ENCODE assay signal across 34 cellular contexts in genomic region chr16:75726390-75726789, GRCh38. TPM values are rescaled to one million over a fixed set of nuclear protein-coding genes. Genes with fewer than 3 reads are reported as not detected.
"Had no signal": no experiment of that assay in that cellular context is flagged by ENCODE, and none has a peak within 500 bp of the region (broad histone marks: within the 10 kb centered on the region; RNA-seq: fewer than 3 reads in every experiment).

CPHXL (minus strand) TSS chr16:75726490; CDS start chr16:75726442, 48 bp downstream.

- H3K4me2 ChIP-seq: neural progenitor cell, smooth muscle cell had no signal

- H3K9me3 Mint-ChIP-seq: neural progenitor cell; stimulated activated memory B cell treated with anti-CD40 and anti-IgM and Interleukin-4, amounts not matched to agents 10 μg/mL and 1 μg/mL and 100 μg/mL, for 72 hours; type B pancreatic cell had no signal

- H3K4me1 ChIP-seq: neural progenitor cell, parathyroid adenoma, psoas muscle, spleen, suprapubic skin, testis, tibial artery, upper lobe of right lung, uterus had no signal

- H3K9me3 ChIP-seq: ovary, psoas muscle, testis, tibial artery, upper lobe of right lung, uterus had no signal

- H3K4me3 Mint-ChIP-seq: naive thymus-derived CD4-positive, alpha-beta T cell; natural killer cell; nephron; neural progenitor cell; stimulated activated memory B cell treated with anti-CD40 and anti-IgM and Interleukin-4, amounts not matched to agents 10 μg/mL and 1 μg/mL and 100 μg/mL, for 72 hours; stimulated activated naive CD8-positive, alpha-beta T cell treated with anti-CD3 and anti-CD28 coated beads, Interleukin-15, amount 100 ng/mL, for 72 hours; type B pancreatic cell had no signal

- H3K36me3 Mint-ChIP-seq: natural killer cell; neural progenitor cell; stimulated activated memory B cell treated with anti-CD40 and anti-IgM and Interleukin-4, amounts not matched to agents 10 μg/mL and 1 μg/mL and 100 μg/mL, for 72 hours; type B pancreatic cell had no signal

- H3K9ac ChIP-seq: neural progenitor cell, parathyroid adenoma had no signal

- H3K4me3 ChIP-seq: neural progenitor cell, ovary, psoas muscle, skin epidermis, smooth muscle cell, spleen, suprapubic skin, tibial artery, upper lobe of right lung, uterus had no signal

- H3K27ac ChIP-seq: neural progenitor cell, ovary, parathyroid adenoma, psoas muscle, skin epidermis, spleen, suprapubic skin, testis, tibial artery, upper lobe of right lung, uterus had no signal

- H2AFZ ChIP-seq: neural progenitor cell, parathyroid adenoma had no signal

- H3K36me3 ChIP-seq: neural progenitor cell, ovary, spleen, suprapubic skin, tibial artery, upper lobe of right lung, uterus had no signal

- H3K27me3 ChIP-seq: neural progenitor cell, ovary, spleen, suprapubic skin, testis, tibial artery, upper lobe of right lung, uterus had no signal

- H3K27ac Mint-ChIP-seq: naive thymus-derived CD4-positive, alpha-beta T cell; natural killer cell; nephron; neural progenitor cell; stimulated activated memory B cell treated with anti-CD40 and anti-IgM and Interleukin-4, amounts not matched to agents 10 μg/mL and 1 μg/mL and 100 μg/mL, for 72 hours; stimulated activated naive CD8-positive, alpha-beta T cell treated with anti-CD3 and anti-CD28 coated beads, Interleukin-15, amount 100 ng/mL, for 72 hours; type B pancreatic cell had no signal

- H3K79me2 ChIP-seq: parathyroid adenoma had no signal

- H3K27me3 Mint-ChIP-seq: stimulated activated memory B cell treated with anti-CD40 and anti-IgM and Interleukin-4, amounts not matched to agents 10 μg/mL and 1 μg/mL and 100 μg/mL, for 72 hours; type B pancreatic cell had no signal

- H3K4me1 Mint-ChIP-seq: naive thymus-derived CD4-positive, alpha-beta T cell; natural killer cell; nephron; neural progenitor cell; stimulated activated memory B cell treated with anti-CD40 and anti-IgM and Interleukin-4, amounts not matched to agents 10 μg/mL and 1 μg/mL and 100 μg/mL, for 72 hours; stimulated activated naive CD8-positive, alpha-beta T cell treated with anti-CD3 and anti-CD28 coated beads, Interleukin-15, amount 100 ng/mL, for 72 hours had no signal

- ATAC-seq: naive thymus-derived CD4-positive, alpha-beta T cell; natural killer cell; psoas muscle; right cardiac atrium; sciatic nerve; stimulated activated memory B cell treated with anti-CD40 and anti-IgM and Interleukin-4, amounts not matched to agents 10 μg/mL and 1 μg/mL and 100 μg/mL, for 72 hours; stimulated activated naive CD8-positive, alpha-beta T cell treated with anti-CD3 and anti-CD28 coated beads, Interleukin-15, amount 100 ng/mL, for 72 hours; stimulated activated naive CD8-positive, alpha-beta T cell treated with anti-CD3 and anti-CD28 coated beads, Interleukin-15, Interleukin-2, amounts not matched to agents 100 U/mL and 50 U/mL, for 24 hours; upper lobe of right lung had no signal

- DNase-seq: naive thymus-derived CD4-positive, alpha-beta T cell; natural killer cell; occipital lobe; ovary; psoas muscle; right cardiac atrium; spleen; stimulated activated CD4-positive, alpha-beta T cell treated with anti-CD3 and anti-CD28 coated beads, Interleukin-12 subunit alpha, Interleukin-12 subunit beta, amount 100 ng/mL, for 4 hours; stimulated activated CD4-positive, alpha-beta T cell treated with anti-CD3 and anti-CD28 coated beads, Interleukin-1b, Interleukin-23, amount 100 ng/mL, for 48 hours; stimulated activated CD4-positive, alpha-beta T cell treated with anti-CD3 and anti-CD28 coated beads, Interleukin-4, amount 100 ng/mL, for 1 hour; stimulated activated CD4-positive, alpha-beta T cell treated with anti-CD3 and anti-CD28 coated beads, Interleukin-4, amount 100 ng/mL, for 4 hours; stimulated activated CD8-positive, alpha-beta memory T cell treated with anti-CD3 and anti-CD28 coated beads, Interleukin-4, amount 100 ng/mL, for 48 hours; stimulated activated naive CD4-positive, alpha-beta T cell; stimulated activated naive CD8-positive, alpha-beta T cell treated with anti-CD3 and anti-CD28 coated beads, Interleukin-15, amount 100 ng/mL, for 72 hours; stimulated activated naive CD8-positive, alpha-beta T cell treated with anti-CD3 and anti-CD28 coated beads, Interleukin-15, Interleukin-2, amounts not matched to agents 100 U/mL and 50 U/mL, for 24 hours; substantia nigra; testis; tibial artery; upper lobe of right lung; uterus had no signal

RNA-seq across cellular contexts. Expression of gene CPHXL, which starts in this region (rescaled TPM):
- total RNA-seq: naive thymus-derived CD4-positive, alpha-beta T cell; natural killer cell; occipital lobe; osteoblast; ovary; posterior vena cava; psoas muscle; renal cortical epithelial cell; right cardiac atrium; sciatic nerve; smooth muscle cell; spleen; suprapubic skin; upper lobe of right lung; urinary bladder; uterus had no signal
- polyA plus RNA-seq: naive thymus-derived CD4-positive, alpha-beta T cell; neural cell; ovary; psoas muscle; right cardiac atrium; smooth muscle cell; spleen; urinary bladder had no signal
